ENCODE assay signal across 28 cellular contexts in genomic region chr2:169330555-169330889, GRCh38. TPM values are rescaled to one million over a fixed set of nuclear protein-coding genes. Genes with fewer than 3 reads are reported as not detected.
"Had no signal": no experiment of that assay in that cellular context is flagged by ENCODE, and none has a peak within 500 bp of the region (broad histone marks: within the 10 kb centered on the region; RNA-seq: fewer than 3 reads in every experiment).

No MANE protein-coding gene starts in this region.

- H3K4me3 Mint-ChIP-seq: naive B cell; naive thymus-derived CD8-positive, alpha-beta T cell; natural killer cell treated with Interleukin-12 subunit alpha and Interleukin-12 subunit beta and Interleukin-15 and Interleukin-18, amount 100 ng/mL, for 72 hours; neural progenitor cell; stimulated activated effector memory CD8-positive, alpha-beta T cell treated with anti-CD3 and anti-CD28 coated beads, Interleukin-12 subunit alpha, Interleukin-12 subunit beta, amount 100 ng/mL, for 72 hours; stimulated activated naive CD8-positive, alpha-beta T cell treated with anti-CD3 and anti-CD28 coated beads, Interleukin-15, amount 100 ng/mL, for 72 hours; type B pancreatic cell had no signal

- H3K27me3 Mint-ChIP-seq: progenitor cell of endocrine pancreas had no signal

- H3K4me3 ChIP-seq: neural progenitor cell, pancreas, psoas muscle, right lobe of liver, sigmoid colon, suprapubic skin, testis, tibial artery, transverse colon, vagina had no signal

- H3K27me3 ChIP-seq: neural progenitor cell, pancreas, right lobe of liver, sigmoid colon, testis, transverse colon, vagina had no signal

- H3K36me3 Mint-ChIP-seq: naive B cell; naive thymus-derived CD8-positive, alpha-beta T cell; natural killer cell treated with Interleukin-12 subunit alpha and Interleukin-12 subunit beta and Interleukin-15 and Interleukin-18, amount 100 ng/mL, for 72 hours; stimulated activated effector memory CD8-positive, alpha-beta T cell treated with anti-CD3 and anti-CD28 coated beads, Interleukin-12 subunit alpha, Interleukin-12 subunit beta, amount 100 ng/mL, for 72 hours; type B pancreatic cell had no signal

- H3K9me3 ChIP-seq: pancreas, psoas muscle, right lobe of liver, sigmoid colon, suprapubic skin, testis, tibial artery, transverse colon, vagina had no signal

- H3K36me3 ChIP-seq: pancreas, right lobe of liver, sigmoid colon, suprapubic skin, tibial artery, transverse colon, vagina had no signal

- H3K27ac Mint-ChIP-seq: naive thymus-derived CD8-positive, alpha-beta T cell; natural killer cell treated with Interleukin-12 subunit alpha and Interleukin-12 subunit beta and Interleukin-15 and Interleukin-18, amount 100 ng/mL, for 72 hours; neural progenitor cell; stimulated activated effector memory CD8-positive, alpha-beta T cell treated with anti-CD3 and anti-CD28 coated beads, Interleukin-12 subunit alpha, Interleukin-12 subunit beta, amount 100 ng/mL, for 72 hours; type B pancreatic cell had no signal

- H3K27ac ChIP-seq: pancreas, psoas muscle, right lobe of liver, sigmoid colon, suprapubic skin, testis, tibial artery, transverse colon, vagina had no signal

- H3K4me1 Mint-ChIP-seq: naive B cell; stimulated activated effector memory CD8-positive, alpha-beta T cell treated with anti-CD3 and anti-CD28 coated beads, Interleukin-12 subunit alpha, Interleukin-12 subunit beta, amount 100 ng/mL, for 72 hours; stimulated activated naive CD8-positive, alpha-beta T cell treated with anti-CD3 and anti-CD28 coated beads, Interleukin-15, amount 100 ng/mL, for 72 hours had no signal

- DNase-seq: naive B cell; naive thymus-derived CD8-positive, alpha-beta T cell; occipital lobe; pancreas; psoas muscle; right cardiac atrium; right lobe of liver; sigmoid colon; small intestine; stimulated activated CD4-positive, alpha-beta T cell treated with anti-CD3 and anti-CD28 coated beads, Interleukin-15, amount 100 ng/mL, for 24 hours; stimulated activated CD4-positive, alpha-beta T cell treated with anti-CD3 and anti-CD28 coated beads, Interleukin-2, amount 100 ng/mL, for 24 hours; stimulated activated CD4-positive, alpha-beta T cell treated with anti-CD3 and anti-CD28 coated beads, Interleukin-2, amount 100 ng/mL, for 48 hours; stimulated activated CD4-positive, alpha-beta T cell treated with anti-CD3 and anti-CD28 coated beads, Interleukin-4, amount 100 ng/mL, for 24 hours; stimulated activated naive CD4-positive, alpha-beta T cell; stimulated activated naive CD8-positive, alpha-beta T cell treated with anti-CD3 and anti-CD28 coated beads, Interleukin-15, amount 100 ng/mL, for 72 hours; stimulated activated naive CD8-positive, alpha-beta T cell treated with anti-CD3 and anti-CD28 coated beads, Interleukin-15, Interleukin-2, amounts not matched to agents 100 U/mL and 50 U/mL, for 24 hours; substantia nigra; testis; tibial artery; transverse colon had no signal

- H3K9me3 Mint-ChIP-seq: natural killer cell treated with Interleukin-12 subunit alpha and Interleukin-12 subunit beta and Interleukin-15 and Interleukin-18, amount 100 ng/mL, for 72 hours; stimulated activated effector memory CD8-positive, alpha-beta T cell treated with anti-CD3 and anti-CD28 coated beads, Interleukin-12 subunit alpha, Interleukin-12 subunit beta, amount 100 ng/mL, for 72 hours; stimulated activated naive CD8-positive, alpha-beta T cell treated with anti-CD3 and anti-CD28 coated beads, Interleukin-15, amount 100 ng/mL, for 72 hours; type B pancreatic cell had no signal

- ATAC-seq: naive thymus-derived CD8-positive, alpha-beta T cell; pancreas; psoas muscle; right cardiac atrium; right lobe of liver; stimulated activated effector memory CD8-positive, alpha-beta T cell treated with anti-CD3 and anti-CD28 coated beads, Interleukin-12 subunit alpha, Interleukin-12 subunit beta, amount 100 ng/mL, for 72 hours; stimulated activated naive CD8-positive, alpha-beta T cell treated with anti-CD3 and anti-CD28 coated beads, Interleukin-15, amount 100 ng/mL, for 72 hours; stimulated activated naive CD8-positive, alpha-beta T cell treated with anti-CD3 and anti-CD28 coated beads, Interleukin-15, Interleukin-2, amounts not matched to agents 100 U/mL and 50 U/mL, for 24 hours had no signal

- H3K4me1 ChIP-seq: pancreas, psoas muscle, right lobe of liver, sigmoid colon, suprapubic skin, testis, tibial artery, transverse colon, vagina had no signal

RNA-seq across cellular contexts. Expression of gene LRP2, which starts 31.8 kb away (rescaled TPM):
- total RNA-seq: naive thymus-derived CD8-positive, alpha-beta T cell; osteoblast; transverse colon; vagina had no signal
